ENCODE assay signal across 10 cellular contexts in genomic region chr7:158820656-158821055, GRCh38. TPM values are rescaled to one million over a fixed set of nuclear protein-coding genes. Genes with fewer than 3 reads are reported as not detected.
DNase-seq lines count a peak whose midpoint lies in the region; ATAC-seq and TF ChIP-seq lines count a peak whose summit lies in the region.
"Had no signal": no experiment of that assay in that cellular context is flagged by ENCODE, and none has a peak within 500 bp of the region (broad histone marks: within the 10 kb centered on the region; RNA-seq: fewer than 3 reads in every experiment).

No MANE protein-coding gene starts in this region.

- no peak for TF ChIP-seq CTCF in left ventricle myocardium inferior (IDR thresholded peaks at IDR 0.05; ENCODE audit: borderline replicate concordance)

- ATAC-seq in Right ventricle myocardium superior (ENCODE audit: poor library complexity): no peak
- ATAC-seq in GM18868 (IDR thresholded peaks at IDR 0.05; ENCODE audit: unreplicated experiment): no peak
- ATAC-seq in GM21825 (IDR thresholded peaks at IDR 0.05; ENCODE audit: unreplicated experiment): no peak

- no peaks in the 10 kb centered on the region for H3K36me3 ChIP-seq in left ventricle myocardium inferior
- peaks cover 0 to 2% of the 10 kb centered on the region in 2 experiments for H3K36me3 ChIP-seq in mesenchymal stem cell (ENCODE audit: control insufficient read depth in 1 of 2, insufficient read depth in 2 of 2, low read depth in 1 of 2, low read length in 2 of 2)
- no peaks in the 10 kb centered on the region for H3K36me3 ChIP-seq in urinary bladder (ENCODE audit: insufficient read depth)

- peak overlapping the region; percentile 76 for H2AK5ac ChIP-seq in mesenchymal stem cell (ENCODE audit: low read length, severe bottlenecking)

- no peak overlapping the region for H3K14ac ChIP-seq in mesenchymal stem cell (ENCODE audit: low read length in 2 of 2)

- no peak overlapping the region for H2AFZ ChIP-seq in mesenchymal stem cell (ENCODE audit: low read depth, low read length)

- no peak overlapping the region for H2BK120ac ChIP-seq in mesenchymal stem cell (ENCODE audit: low read depth, low read length)

- H2BK5ac ChIP-seq in mesenchymal stem cell (ENCODE audit: low read depth, low read length, poor library complexity, severe bottlenecking): no peak overlapping the region

- H2BK12ac ChIP-seq in mesenchymal stem cell (ENCODE audit: low read length in 2 of 2): no peak overlapping the region

- 0% methylated on average over 1 of the region's 3 CpGs for WGBS in mesenchymal stem cell
- WGBS in urinary bladder: 62% methylated on average over 3 of the region's 3 CpGs

- H4K8ac ChIP-seq in mesenchymal stem cell (ENCODE audit: low read length): peak overlapping the region; percentile 4

- H3K4me1 ChIP-seq in left ventricle myocardium inferior (peaks cover 97% of the 10 kb centered on the region), mesenchymal stem cell (ENCODE audit: control insufficient read depth, insufficient read depth, low read depth, low read length) (peaks cover 22% of the 10 kb centered on the region), urinary bladder (ENCODE audit: insufficient read depth) (peaks cover 3% of the 10 kb centered on the region)

- peak overlapping the region in 1 of 2 experiments; percentile 34 for H3K18ac ChIP-seq in mesenchymal stem cell (ENCODE audit: low read depth in 1 of 2, low read length in 2 of 2)

- no peak overlapping the region for H2BK15ac ChIP-seq in mesenchymal stem cell (ENCODE audit: low read depth, poor library complexity, severe bottlenecking)

- intact Hi-C loops in left ventricle myocardium inferior (cut with micrococcal nuclease) (no loop called here), Right ventricle myocardium superior (cut with DNase I) (no loop called here)

- H3K4ac ChIP-seq in mesenchymal stem cell (ENCODE audit: low read depth in 1 of 2, low read length in 2 of 2): no peak overlapping the region

- H4K91ac ChIP-seq in mesenchymal stem cell (ENCODE audit: low read length): no peak overlapping the region

- H3K9me3 ChIP-seq in left ventricle myocardium inferior (replicated peaks) (no peaks in the 10 kb centered on the region), mesenchymal stem cell (ENCODE audit: control insufficient read depth, low read length) (no peaks in the 10 kb centered on the region)
- H3K9me3 ChIP-seq: mucosa of descending colon had no signal

- H3K23ac ChIP-seq in mesenchymal stem cell (ENCODE audit: low read length in 2 of 2): no peak overlapping the region

- no peaks in the 10 kb centered on the region for H3K79me1 ChIP-seq in mesenchymal stem cell (replicated peaks; ENCODE audit: low read length, poor library complexity, severe bottlenecking)

- H3K27ac ChIP-seq in left ventricle myocardium inferior (replicated peaks) (peak overlapping the region; percentile 96), mesenchymal stem cell (ENCODE audit: low read length, poor library complexity, severe bottlenecking) (peak overlapping the region; percentile 46), urinary bladder (ENCODE audit: low read depth) (peak overlapping the region; percentile 67)
- H3K27ac ChIP-seq: KMS-11 had no signal

- H3K4me3 ChIP-seq in left ventricle myocardium inferior (peak overlapping the region; percentile 36), mesenchymal stem cell (ENCODE audit: insufficient read depth in 1 of 2, low read depth in 1 of 2, low read length in 2 of 2) (peak overlapping the region in 1 of 2 experiments; percentile 58), urinary bladder (ENCODE audit: low read depth, low read length) (no peak overlapping the region)
- H3K4me3 ChIP-seq: mucosa of descending colon had no signal

- DNase-seq in left ventricle myocardium inferior: no peak
- DNase-seq in Right ventricle myocardium superior: no peak
- DNase-seq in amniotic epithelial cell (ENCODE audit: low read depth): peak; percentile 51
- peak; percentile 56 for DNase-seq in mesenchymal stem cell
- no peak for DNase-seq in KG1 (lab: John Stamatoyannopoulos, UW)
- DNase-seq: mucosa of descending colon had no signal

- H3K4me2 ChIP-seq in mesenchymal stem cell (ENCODE audit: low read length, poor library complexity, severe bottlenecking): no peak overlapping the region
- H3K4me2 ChIP-seq: KMS-11 had no signal

- peak overlapping the region; percentile 92 for H3K9ac ChIP-seq in mesenchymal stem cell (ENCODE audit: low read length)
- H3K9ac ChIP-seq: KMS-11 had no signal

- H3K27me3 ChIP-seq in left ventricle myocardium inferior (ENCODE audit: low read depth) (no peaks in the 10 kb centered on the region), mesenchymal stem cell (ENCODE audit: control insufficient read depth in 1 of 2, insufficient read depth in 1 of 2, low read length in 2 of 2) (no peaks in the 10 kb centered on the region)

RNA-seq across cellular contexts. Expression of gene ESYT2, which starts 8.7 kb away (rescaled TPM):
- total RNA-seq in left ventricle myocardium inferior: 41.1 TPM
- 43.8 TPM for total RNA-seq in Right ventricle myocardium superior
- polyA plus RNA-seq in mesenchymal stem cell (2013, experiment 1 of 2): 31.0 TPM
- polyA plus RNA-seq in mesenchymal stem cell (2013, experiment 2 of 2): 31.9 TPM
- 106 TPM for total RNA-seq in urinary bladder
- 61.5 TPM for polyA plus RNA-seq in urinary bladder

RNA-seq across cellular contexts. Expression of gene DYNC2I1, which starts 35.7 kb away (rescaled TPM):
- 31.1 TPM for total RNA-seq in left ventricle myocardium inferior
- 29.5 TPM for total RNA-seq in Right ventricle myocardium superior
- polyA plus RNA-seq in mesenchymal stem cell (2013, experiment 1 of 2): 11.8 TPM
- polyA plus RNA-seq in mesenchymal stem cell (2013, experiment 2 of 2): 10.7 TPM
- total RNA-seq in urinary bladder: 17.3 TPM
- polyA plus RNA-seq in urinary bladder: 13.4 TPM

Comparison
In these comparisons a context has a peak if more than half of its experiments do, and no peak if none do; other contexts are left out.
1. DNase-seq: peak in amniotic epithelial cell (single experiment) and mesenchymal stem cell (single experiment); none in left ventricle myocardium inferior (single experiment), Right ventricle myocardium superior (single experiment) and KG1 (single experiment).
2. H3K27ac ChIP-seq: peak in every context shown above with its lines; median percentile 96 in left ventricle myocardium inferior; 67 in urinary bladder; 46 in mesenchymal stem cell.